ENCODE assay signal across 17 cellular contexts in genomic region chr6:75012018-75012417, GRCh38.
DNase-seq lines count a peak whose midpoint lies in the region; ATAC-seq and TF ChIP-seq lines count a peak whose summit lies in the region.
"Had no signal": no experiment of that assay in that cellular context is flagged by ENCODE, and none has a peak within 500 bp of the region (broad histone marks: within the 10 kb centered on the region; RNA-seq: fewer than 3 reads in every experiment).

No MANE protein-coding gene starts in this region.

- H3K27me3 Mint-ChIP-seq in chondrocyte (ENCODE audit: low read depth): no peaks in the 10 kb centered on the region
- H3K27me3 Mint-ChIP-seq in stimulated activated memory B cell treated with anti-CD40 and anti-IgM and Interleukin-4, amounts not matched to agents 10 μg/mL and 1 μg/mL and 100 μg/mL, for 72 hours: no peaks in the 10 kb centered on the region

- CTCF ChIA-PET in AG04449 (lab: Yijun Ruan, JAX): interaction anchor here (1.8 kb wide), 1 partner anchor 200 kb away, joined by 3 read pairs; no protein-coding TSS in a partner anchor

- peaks cover 15% of the 10 kb centered on the region for H3K9me3 Mint-ChIP-seq in chondrocyte (ENCODE audit: low read depth)
- H3K9me3 Mint-ChIP-seq in stimulated activated memory B cell treated with anti-CD40 and anti-IgM and Interleukin-4, amounts not matched to agents 10 μg/mL and 1 μg/mL and 100 μg/mL, for 72 hours: peaks cover 15% of the 10 kb centered on the region

- POLR2A ChIA-PET in AG04449 (lab: Yijun Ruan, JAX): no interaction called here

- no peak for TF ChIP-seq CTCF in AG04449 (IDR thresholded peaks at IDR 0.05; ENCODE audit: insufficient read depth, low read length, missing control alignments)
- no peak for TF ChIP-seq CTCF in chondrocyte (IDR thresholded peaks at IDR 0.05)

- peaks cover 10% of the 10 kb centered on the region for H3K4me1 Mint-ChIP-seq in chondrocyte (ENCODE audit: low read depth)
- no peaks in the 10 kb centered on the region for H3K4me1 Mint-ChIP-seq in stimulated activated memory B cell treated with anti-CD40 and anti-IgM and Interleukin-4, amounts not matched to agents 10 μg/mL and 1 μg/mL and 100 μg/mL, for 72 hours
- H3K4me1 Mint-ChIP-seq: CD14-positive monocyte, H9 had no signal

- H3K27ac Mint-ChIP-seq in chondrocyte (ENCODE audit: unreplicated experiment): peak overlapping the region; percentile 63
- H3K27ac Mint-ChIP-seq in stimulated activated memory B cell treated with anti-CD40 and anti-IgM and Interleukin-4, amounts not matched to agents 10 μg/mL and 1 μg/mL and 100 μg/mL, for 72 hours: no peak overlapping the region
- H3K27ac Mint-ChIP-seq: CD14-positive monocyte; CD8-positive, alpha-beta T cell; H9 had no signal

- H3K4me3 Mint-ChIP-seq in chondrocyte (ENCODE audit: unreplicated experiment): no peak overlapping the region
- H3K4me3 Mint-ChIP-seq in stimulated activated memory B cell treated with anti-CD40 and anti-IgM and Interleukin-4, amounts not matched to agents 10 μg/mL and 1 μg/mL and 100 μg/mL, for 72 hours: no peak overlapping the region
- H3K4me3 Mint-ChIP-seq: CD14-positive monocyte; CD8-positive, alpha-beta T cell; H9 had no signal

- H3K4me3 ChIP-seq in AG04449 (ENCODE audit: low read depth, low read length): no peak overlapping the region

- H3K36me3 Mint-ChIP-seq in chondrocyte (ENCODE audit: low read depth): peaks cover 10% of the 10 kb centered on the region
- H3K36me3 Mint-ChIP-seq in stimulated activated memory B cell treated with anti-CD40 and anti-IgM and Interleukin-4, amounts not matched to agents 10 μg/mL and 1 μg/mL and 100 μg/mL, for 72 hours: no peaks in the 10 kb centered on the region
- H3K36me3 Mint-ChIP-seq: CD14-positive monocyte; CD8-positive, alpha-beta T cell had no signal

- no peak for ATAC-seq in stimulated activated memory B cell treated with anti-CD40 and anti-IgM and Interleukin-4, amounts not matched to agents 10 μg/mL and 1 μg/mL and 100 μg/mL, for 72 hours
- no peak for ATAC-seq in GM19351 (IDR thresholded peaks at IDR 0.05; ENCODE audit: unreplicated experiment)
- ATAC-seq: CD8-positive, alpha-beta T cell had no signal

- peak; percentile 37 for DNase-seq in AG04449 (ENCODE audit: low read depth, low spot score)
- peak; percentile 31 for DNase-seq in EH (ENCODE audit: low read depth)
- no peak for DNase-seq in chondrocyte (ENCODE audit: low spot score)
- peak; percentile 79 for DNase-seq in fibroblast of peridontal ligament (ENCODE audit: extremely low read depth)
- DNase-seq in NCI-H510A treated with DMSO at 0.1 percent for 48 hours (lab: John Stamatoyannopoulos, UW): no peak
- no peak for DNase-seq in NAMALWA (ENCODE audit: low spot score)
- DNase-seq: 8988T; CD8-positive, alpha-beta T cell; COR-L47; DMS153; DND-41; GF-D8; GOT3; H9 had no signal

Comparison
In these comparisons a context has a peak if more than half of its experiments do, and no peak if none do; other contexts are left out.
1. DNase-seq: peak in AG04449 (single experiment), EH (single experiment) and fibroblast of peridontal ligament (single experiment); none in chondrocyte (single experiment), NCI-H510A treated with DMSO at 0.1 percent for 48 hours (single experiment) and NAMALWA (single experiment).